17 cellular contexts compared by ENCODE assay signal in genomic region chr6:15543262-15543917, GRCh38.
"Had no signal": no experiment of that assay in that cellular context is flagged by ENCODE, and none has a peak within 500 bp of the region (broad histone marks: within the 10 kb centered on the region; RNA-seq: fewer than 3 reads in every experiment).

No MANE protein-coding gene starts in this region.

- H3K27ac ChIP-seq: breast epithelium, foreskin keratinocyte, prostate gland, skin epidermis, thoracic aorta, uterus had no signal

- ATAC-seq: activated naive CD8-positive, alpha-beta T cell treated with anti-CD3 and anti-CD28 coated beads, Interleukin-2, amount 50 U/mL, for 24 hours; foreskin keratinocyte had no signal

- H3K27me3 ChIP-seq: breast epithelium, foreskin keratinocyte, uterus had no signal

- DNase-seq: activated CD4-positive, alpha-beta T cell treated with anti-CD3 and anti-CD28 coated beads, Interleukin-2, amount 50 U/mL, for 48 hours; activated CD4-positive, CD25-positive, alpha-beta regulatory T cell treated with anti-CD3 and anti-CD28 coated beads, Interleukin-2, amount 50 U/mL, for 72 hours; activated naive CD4-positive, alpha-beta T cell treated with anti-CD3 and anti-CD28 coated beads for 36 hours; activated naive CD8-positive, alpha-beta T cell treated with anti-CD3 and anti-CD28 coated beads, Interleukin-2, amount 50 U/mL, for 24 hours; aorta; cerebellar nuclear complex; effector memory CD4-positive, alpha-beta T cell; foreskin keratinocyte; kidney glomerular epithelial cell; occipital lobe; right cardiac atrium; stimulated activated CD4-positive, alpha-beta T cell treated with anti-CD3 and anti-CD28 coated beads, Interleukin-4, amount 100 ng/mL, for 24 hours; uterus had no signal

- H3K4me1 ChIP-seq: breast epithelium, prostate gland, uterus had no signal

- H3K9me3 ChIP-seq: breast epithelium, prostate gland, thoracic aorta, uterus had no signal

- H3K36me3 ChIP-seq: breast epithelium, prostate gland, thoracic aorta, uterus had no signal

- H3K4me3 ChIP-seq: breast epithelium, prostate gland, skin epidermis, thoracic aorta, uterus had no signal
